In genomic region chr15:38894260-38894948, GRCh38 we compare ENCODE assay signal across 10 cellular contexts.
DNase-seq lines count a peak whose midpoint lies in the region; ATAC-seq and TF ChIP-seq lines count a peak whose summit lies in the region.
"Had no signal": no experiment of that assay in that cellular context is flagged by ENCODE, and none has a peak within 500 bp of the region (broad histone marks: within the 10 kb centered on the region; RNA-seq: fewer than 3 reads in every experiment).

No MANE protein-coding gene starts in this region.

- H3K9me2 ChIP-seq in HCT116 (ENCODE audit: insufficient read depth): no peaks in the 10 kb centered on the region

- H3K4me2 ChIP-seq in HCT116 (ENCODE audit: low read length): peak overlapping the region; percentile 45

- intact Hi-C loops in HCT116 (cut with micrococcal nuclease): no loop called here

- H3K27me3 Mint-ChIP-seq in type B pancreatic cell: peaks cover 11% of the 10 kb centered on the region

- H3K9ac ChIP-seq in HCT116 (ENCODE audit: low read length): no peak overlapping the region

- POLR2A ChIA-PET in HCT116 (lab: Charles Lee): no interaction called here

- peak overlapping the region; percentile 11 for H3K27ac Mint-ChIP-seq in type B pancreatic cell
- H3K27ac Mint-ChIP-seq: immature natural killer cell, T-helper 17 cell had no signal

- H3K9me3 ChIP-seq in HCT116 (ENCODE audit: control insufficient read depth in 1 of 2, insufficient read depth in 1 of 2, low read depth in 1 of 2, low read length in 2 of 2): no peaks in the 10 kb centered on the region

- no TSS peak for BruUV-seq in HCT116 (replicated peaks; lab: Mats Ljungman, UMichigan)

- no peak for TF ChIP-seq RAD21 in HCT116 (IDR thresholded peaks at IDR 0.05; ENCODE audit: low read depth)

- CTCF ChIA-PET in HCT116 (lab: Charles Lee): no interaction called here

- H4K20me1 ChIP-seq in HCT116 (ENCODE audit: insufficient read depth): no peaks in the 10 kb centered on the region

- H3K36me3 ChIP-seq in HCT116 (ENCODE audit: control insufficient read depth in 1 of 2, insufficient read depth in 2 of 2, low read length in 2 of 2): no peaks in the 10 kb centered on the region

- no peak overlapping the region; the same call in 1 of the 2 replicates for H3K27ac ChIP-seq in HCT116 (ENCODE audit: low read depth, low read length)

- no peak for TF ChIP-seq CTCF in HCT116 (IDR thresholded peaks at IDR 0.05 in 2 of 3, conservative IDR thresholded peaks at IDR 0.05 in 1 of 3; ENCODE audit: borderline replicate concordance in 1 of 3, insufficient read depth in 1 of 3, low read depth in 2 of 3, low read length in 2 of 3)
- no peak for TF ChIP-seq CTCF in type B pancreatic cell (conservative IDR thresholded peaks at IDR 0.05)

- no peak for TF ChIP-seq POLR2A in HCT116 (IDR thresholded peaks at IDR 0.05; ENCODE audit: borderline replicate concordance, extremely low read depth, insufficient read depth, insufficient read length)

- no peak overlapping the region for H2AFZ ChIP-seq in HCT116 (ENCODE audit: low read depth, low read length, poor library complexity, severe bottlenecking)

- H3K79me2 ChIP-seq in HCT116 (ENCODE audit: insufficient read depth, low read length): no peaks in the 10 kb centered on the region

- peaks cover 13% of the 10 kb centered on the region for H3K9me3 Mint-ChIP-seq in type B pancreatic cell

- no peak overlapping the region for H3K4me3 Mint-ChIP-seq in type B pancreatic cell
- H3K4me3 Mint-ChIP-seq: immature natural killer cell, T-helper 17 cell had no signal

- peaks cover 34% of the 10 kb centered on the region for H3K4me1 Mint-ChIP-seq in type B pancreatic cell (ENCODE audit: unreplicated experiment)
- H3K4me1 Mint-ChIP-seq: immature natural killer cell, T-helper 17 cell had no signal

- H3K4me3 ChIP-seq in HCT116 (replicated peaks in 1 of 2; ENCODE audit: low read depth in 1 of 2, low read length in 2 of 2): no peak overlapping the region

- DNase-seq in HCT116 (ENCODE audit: low read depth, low spot score) (no peak), amniotic stem cell (lab: John Stamatoyannopoulos, UW) (peak; percentile 75), iris pigment epithelial cell (ENCODE audit: low read depth) (peak; percentile 85), type B pancreatic cell (ENCODE audit: extremely low spot score, unreplicated experiment) (no peak), activated T-cell treated with anti-CD3 and anti-CD28 coated beads for 4 hours (no peak), UCSD-AML1 (lab: John Stamatoyannopoulos, UW; ENCODE audit: unreplicated experiment) (no peak)
- DNase-seq: immature natural killer cell, NCI-H524 treated with DMSO at 0.1 percent for 48 hours, T-helper 17 cell had no signal

- peak; percentile 50 for ATAC-seq in HCT116
- no peak for ATAC-seq in GM21576 (IDR thresholded peaks at IDR 0.05; ENCODE audit: unreplicated experiment)
- ATAC-seq: T-helper 17 cell had no signal

- RAD21 ChIA-PET in HCT116 (lab: Charles Lee; ENCODE audit: low non-redundant PET in 1 of 2, low total read pairs in 2 of 2, uncharacterized antibody in 2 of 2, unreplicated experiment in 2 of 2): no interaction called here

- peaks cover 14 to 22% of the 10 kb centered on the region in 2 experiments for H3K4me1 ChIP-seq in HCT116 (ENCODE audit: control insufficient read depth in 1 of 2, insufficient read depth in 2 of 2, low read length in 2 of 2)

- H3K27me3 ChIP-seq in HCT116 (ENCODE audit: insufficient read depth, low read length): no peaks in the 10 kb centered on the region

- peaks cover 8% of the 10 kb centered on the region for H3K36me3 Mint-ChIP-seq in type B pancreatic cell
- H3K36me3 Mint-ChIP-seq: immature natural killer cell had no signal

TF ChIP-seq in HCT116, 20 proteins besides CTCF, POLR2A, EP300 and RAD21:
- TF ChIP-seq SRF (IDR thresholded peaks at IDR 0.05; ENCODE audit: low read depth): no peak
- no peak for TF ChIP-seq JUND (IDR thresholded peaks at IDR 0.05)

Comparison
In these comparisons a context has a peak if more than half of its experiments do, and no peak if none do; other contexts are left out.
1. DNase-seq: peak in amniotic stem cell (single experiment) and iris pigment epithelial cell (single experiment); none in HCT116 (single experiment), type B pancreatic cell (single experiment), activated T-cell treated with anti-CD3 and anti-CD28 coated beads for 4 hours (single experiment) and UCSD-AML1 (single experiment).